ENCODE assay signal across 1 cellular context in the genomic region with DNA sequence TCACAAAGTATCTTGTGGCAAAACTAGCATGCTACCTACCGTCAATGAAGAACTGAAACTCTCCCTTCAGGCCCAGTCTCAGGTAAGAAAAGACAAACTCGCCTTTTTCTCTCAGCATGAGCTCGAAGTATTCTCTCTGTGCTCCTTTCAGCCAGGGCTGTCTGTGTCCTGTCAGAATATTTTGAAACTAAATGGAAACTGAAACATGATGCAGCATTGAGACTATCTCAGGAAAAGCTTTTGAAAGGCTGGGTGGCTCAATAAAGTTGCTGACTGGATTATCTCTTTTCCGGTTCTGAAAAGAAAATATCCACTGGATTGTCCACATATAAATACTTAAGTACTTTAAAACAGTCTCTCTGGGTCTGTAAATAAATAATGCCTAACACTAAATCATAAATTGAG.
TF ChIP-seq lines count a peak whose summit lies in the region.

No MANE protein-coding gene starts in this region.

TF ChIP-seq in endothelial cell of umbilical vein, 7 proteins besides CTCF, POLR2A, EP300 and RAD21:
- TF ChIP-seq GATA2 (IDR thresholded peaks at IDR 0.05; ENCODE audit: insufficient read depth, insufficient read length, low read depth, low read length), result no peak
- TF ChIP-seq JUN (IDR thresholded peaks at IDR 0.05; ENCODE audit: borderline replicate concordance, insufficient read depth, insufficient read length, low read depth), result no peak
- TF ChIP-seq, protein P1, sequence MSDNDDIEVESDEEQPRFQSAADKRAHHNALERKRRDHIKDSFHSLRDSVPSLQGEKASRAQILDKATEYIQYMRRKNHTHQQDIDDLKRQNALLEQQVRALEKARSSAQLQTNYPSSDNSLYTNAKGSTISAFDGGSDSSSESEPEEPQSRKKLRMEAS (IDR thresholded peaks at IDR 0.05; ENCODE audit: insufficient read depth, insufficient read length), result no peak
- TF ChIP-seq MYC (IDR thresholded peaks at IDR 0.05; ENCODE audit: low read depth, low read length), result no peak
- no peak for TF ChIP-seq EZH2 (IDR thresholded peaks at IDR 0.05; ENCODE audit: borderline replicate concordance, low read depth, low read length, severe bottlenecking)
- no peak for TF ChIP-seq FOS (IDR thresholded peaks at IDR 0.05; ENCODE audit: borderline replicate concordance, insufficient read depth, low read length)
- TF ChIP-seq POLR2AphosphoS5 (IDR thresholded peaks at IDR 0.05; ENCODE audit: insufficient read depth, low read depth, low read length), result no peak
